ENCODE assay signal across 28 cellular contexts in the genomic region with DNA sequence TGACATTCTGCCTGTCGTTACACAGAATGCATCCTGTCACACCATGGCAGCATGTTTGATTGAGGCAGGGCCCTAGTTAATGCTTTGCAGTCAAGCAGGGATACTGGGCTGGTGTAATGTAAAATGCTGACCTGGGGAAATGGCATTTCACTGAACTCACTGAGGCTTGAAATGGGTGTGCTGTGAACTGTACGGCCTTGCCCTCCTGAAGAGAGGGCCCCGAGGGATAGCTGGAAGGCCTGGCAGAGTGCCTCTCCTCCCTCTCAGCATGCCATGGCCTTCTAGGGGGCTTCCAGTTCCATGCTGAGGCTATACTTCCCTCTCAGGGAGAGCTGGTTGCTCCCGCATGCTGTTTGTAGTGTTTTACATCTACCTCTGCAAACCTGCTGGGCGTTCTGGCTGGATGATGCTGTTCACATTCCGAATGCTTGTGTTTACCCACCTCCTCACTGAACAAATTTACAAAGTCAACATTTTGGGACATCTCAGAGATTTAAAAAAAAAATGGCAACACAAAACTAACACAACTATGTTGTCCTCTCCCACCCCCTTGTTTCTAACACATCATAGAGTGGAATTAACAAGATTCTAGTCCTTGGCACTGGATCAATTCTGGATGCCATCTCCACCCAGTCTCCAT.
DNase-seq lines count a peak whose midpoint lies in the region; ATAC-seq, FAIRE-seq and TF ChIP-seq lines count a peak whose summit lies in the region.
"Had no signal": no experiment of that assay in that cellular context is flagged by ENCODE, and none has a peak within 500 bp of the region (broad histone marks: within the 10 kb centered on the region; RNA-seq: fewer than 3 reads in every experiment).

No MANE protein-coding gene starts in this region.

- no peak overlapping the region for H3K4me2 ChIP-seq in A549
- H3K4me2 ChIP-seq: SK-N-SH had no signal

- H3K4me1 Mint-ChIP-seq in activated CD4-positive, alpha-beta memory T cell treated with anti-CD3 and anti-CD28 coated beads, Interleukin-2, amount 10 ng/mL, durations not matched to agents 7 days and 5 days, result peaks cover 21% of the 10 kb centered on the region
- H3K4me1 Mint-ChIP-seq: activated naive CD4-positive, alpha-beta T cell treated with anti-CD3 and anti-CD28 coated beads, Interleukin-2, amount 50 U/mL, for 24 hours; central memory CD8-positive, alpha-beta T cell had no signal

- H3K27me3 Mint-ChIP-seq in activated CD4-positive, alpha-beta memory T cell treated with anti-CD3 and anti-CD28 coated beads, Interleukin-2, amount 10 ng/mL, durations not matched to agents 7 days and 5 days, result peaks cover 2% of the 10 kb centered on the region
- H3K27me3 Mint-ChIP-seq: activated naive CD4-positive, alpha-beta T cell treated with anti-CD3 and anti-CD28 coated beads, Interleukin-2, amount 50 U/mL, for 24 hours; memory B cell had no signal

- H3K9me3 ChIP-seq in A549, result no peaks in the 10 kb centered on the region
- H3K9me3 ChIP-seq: ascending aorta, pancreas, SK-N-SH, suprapubic skin had no signal

- no peaks in the 10 kb centered on the region for H3K9me3 Mint-ChIP-seq in activated CD4-positive, alpha-beta memory T cell treated with anti-CD3 and anti-CD28 coated beads, Interleukin-2, amount 10 ng/mL, durations not matched to agents 7 days and 5 days
- H3K9me3 Mint-ChIP-seq: activated naive CD4-positive, alpha-beta T cell treated with anti-CD3 and anti-CD28 coated beads, Interleukin-2, amount 50 U/mL, for 24 hours; central memory CD8-positive, alpha-beta T cell; memory B cell had no signal

- H3K27ac Mint-ChIP-seq in activated CD4-positive, alpha-beta memory T cell treated with anti-CD3 and anti-CD28 coated beads, Interleukin-2, amount 10 ng/mL, durations not matched to agents 7 days and 5 days, result no peak overlapping the region
- H3K27ac Mint-ChIP-seq: activated naive CD4-positive, alpha-beta T cell treated with anti-CD3 and anti-CD28 coated beads, Interleukin-2, amount 50 U/mL, for 24 hours; activated T-cell treated with anti-CD3 and anti-CD28 coated beads, Interleukin-2, amount 50 U/mL, for 72 hours; HFFc6; memory B cell; naive thymus-derived CD4-positive, alpha-beta T cell had no signal

- no peak for FAIRE-seq in A549 (lab: Jason Lieb, UNC)
- FAIRE-seq: frontal cortex, pancreas had no signal

- no peaks in the 10 kb centered on the region for H3K36me3 Mint-ChIP-seq in activated CD4-positive, alpha-beta memory T cell treated with anti-CD3 and anti-CD28 coated beads, Interleukin-2, amount 10 ng/mL, durations not matched to agents 7 days and 5 days (ENCODE audit: low read depth)
- H3K36me3 Mint-ChIP-seq: activated naive CD4-positive, alpha-beta T cell treated with anti-CD3 and anti-CD28 coated beads, Interleukin-2, amount 50 U/mL, for 24 hours; CD14-positive monocyte; memory B cell; naive thymus-derived CD4-positive, alpha-beta T cell had no signal

- WGBS in A549 (ENCODE audit: missing lambda C conversion rate), result 10% methylated on average over 4 of the region's 6 CpGs

- no peak overlapping the region for H3K27ac ChIP-seq in A549
- H3K27ac ChIP-seq: ascending aorta, pancreas, suprapubic skin had no signal

- ATAC-seq in A549 (no peak), GM21360 (IDR thresholded peaks at IDR 0.05; ENCODE audit: unreplicated experiment) (no peak)
- ATAC-seq: activated T-cell treated with anti-CD3 and anti-CD28 coated beads, Interleukin-2, amount 50 U/mL, for 72 hours; naive thymus-derived CD4-positive, alpha-beta T cell; sciatic nerve had no signal

- no peak for TF ChIP-seq CTCF in A549 (IDR thresholded peaks at IDR 0.05)

- H3K4me1 ChIP-seq in A549, result no peaks in the 10 kb centered on the region
- H3K4me1 ChIP-seq: ascending aorta, suprapubic skin had no signal

- no peak for TF ChIP-seq RAD21 in A549 (conservative IDR thresholded peaks at IDR 0.05 in 1 of 2, IDR thresholded peaks at IDR 0.05 in 1 of 2)

- CTCF ChIA-PET in A549 (lab: Yijun Ruan, JAX), result interaction anchor here (1.5 kb wide), 1 partner anchor 8 kb away, joined by 5 read pairs; no protein-coding TSS in a partner anchor
- CTCF ChIA-PET in activated CD4-positive, alpha-beta memory T cell treated with anti-CD3 and anti-CD28 coated beads, Interleukin-2, amount 10 ng/mL, durations not matched to agents 7 days and 5 days (lab: Charles Lee), result no interaction called here

- POLR2A ChIA-PET in A549 (lab: Yijun Ruan, JAX), result no interaction called here
- POLR2A ChIA-PET in activated CD4-positive, alpha-beta memory T cell treated with anti-CD3 and anti-CD28 coated beads, Interleukin-2, amount 10 ng/mL, durations not matched to agents 7 days and 5 days (lab: Charles Lee), result no interaction called here

- DNase-seq in A549 (ENCODE audit: low read depth in 1 of 2, low spot score in 1 of 2) (no peak), DMS79 treated with DMSO at 0.1 percent for 48 hours (lab: John Stamatoyannopoulos, UW) (peak; percentile 92), NCI-H69 (lab: John Stamatoyannopoulos, UW) (peak; percentile 93), kidney glomerular epithelial cell (lab: John Stamatoyannopoulos, UW) (peak; percentile 77), GM19240 (ENCODE audit: insufficient read length, low spot score) (no peak), foreskin melanocyte (no peak)
- no peak for DNase-seq in activated CD4-positive, alpha-beta memory T cell treated with anti-CD3 and anti-CD28 coated beads, Interleukin-2, amount 10 ng/mL, durations not matched to agents 7 days and 5 days
- DNase-seq: activated CD4-positive, alpha-beta T cell treated with anti-CD3 and anti-CD28 coated beads for 1 hour; activated T-cell treated with anti-CD3 and anti-CD28 coated beads, Interleukin-2, amount 50 U/mL, for 72 hours; DND-41; HFFc6; naive thymus-derived CD4-positive, alpha-beta T cell; NCI-H1436 treated with DMSO at 0.1 percent for 48 hours; NCI-H2227 treated with DMSO at 0.1 percent for 48 hours; pancreas; RPMI8226; SK-N-SH; stimulated activated CD4-positive, alpha-beta T cell treated with anti-CD3 and anti-CD28 coated beads, Interleukin-15, amount 100 ng/mL, for 24 hours; T-helper 9 cell had no signal

- TF ChIP-seq POLR2A in A549 (IDR thresholded peaks at IDR 0.05; ENCODE audit: low read length), result no peak

- H3K4me3 ChIP-seq in A549, result no peak overlapping the region
- H3K4me3 ChIP-seq: ascending aorta, pancreas, suprapubic skin had no signal

- H3K4me3 Mint-ChIP-seq in activated CD4-positive, alpha-beta memory T cell treated with anti-CD3 and anti-CD28 coated beads, Interleukin-2, amount 10 ng/mL, durations not matched to agents 7 days and 5 days, result no peak overlapping the region
- H3K4me3 Mint-ChIP-seq: activated naive CD4-positive, alpha-beta T cell treated with anti-CD3 and anti-CD28 coated beads, Interleukin-2, amount 50 U/mL, for 24 hours; activated T-cell treated with anti-CD3 and anti-CD28 coated beads, Interleukin-2, amount 50 U/mL, for 72 hours; central memory CD8-positive, alpha-beta T cell; HFFc6; memory B cell; naive thymus-derived CD4-positive, alpha-beta T cell had no signal

- no peak for TF ChIP-seq EP300 in A549 (IDR thresholded peaks at IDR 0.05)

TF ChIP-seq in A549, 52 proteins besides CTCF, POLR2A, EP300 and RAD21:
- TF ChIP-seq HEYL (CRISPR knock-in tag; IDR thresholded peaks at IDR 0.05), result no peak
- TF ChIP-seq MAFK (IDR thresholded peaks at IDR 0.05; ENCODE audit: partially characterized antibody), result peak; percentile 49

Comparison
In these comparisons a context has a peak if more than half of its experiments do, and no peak if none do; other contexts are left out.
1. DNase-seq: peak in DMS79 treated with DMSO at 0.1 percent for 48 hours (single experiment), NCI-H69 (single experiment) and kidney glomerular epithelial cell (single experiment); none in A549 (0 of 2), activated CD4-positive, alpha-beta memory T cell treated with anti-CD3 and anti-CD28 coated beads, Interleukin-2, amount 10 ng/mL, durations not matched to agents 7 days and 5 days (single experiment), GM19240 (single experiment) and foreskin melanocyte (single experiment).